ENCODE assay signal across 13 cellular contexts in genomic region chr6:53313784-53314382, GRCh38. TPM values are rescaled to one million over a fixed set of nuclear protein-coding genes. Genes with fewer than 3 reads are reported as not detected.
DNase-seq lines count a peak whose midpoint lies in the region; ATAC-seq, FAIRE-seq and TF ChIP-seq lines count a peak whose summit lies in the region.
"Had no signal": no experiment of that assay in that cellular context is flagged by ENCODE, and none has a peak within 500 bp of the region (broad histone marks: within the 10 kb centered on the region; RNA-seq: fewer than 3 reads in every experiment).

No MANE protein-coding gene starts in this region.

- no peaks in the 10 kb centered on the region for H3K27me3 ChIP-seq in mammary epithelial cell (ENCODE audit: insufficient read depth, low read length)
- H3K27me3 ChIP-seq in testis, result no peaks in the 10 kb centered on the region
- H3K27me3 ChIP-seq: BE2C, right lobe of liver, SJCRH30 had no signal

- H3K36me3 ChIP-seq in mammary epithelial cell (ENCODE audit: insufficient read depth, low read length), result no peaks in the 10 kb centered on the region
- no peaks in the 10 kb centered on the region for H3K36me3 ChIP-seq in testis (ENCODE audit: low read depth, missing control alignments)
- H3K36me3 ChIP-seq: BE2C, right lobe of liver, SJCRH30 had no signal

- no peak overlapping the region for H3K9ac ChIP-seq in mammary epithelial cell (ENCODE audit: insufficient read depth, low read length)

- H3K27me3 Mint-ChIP-seq in MCF 10A (ENCODE audit: insufficient read depth, unreplicated experiment), result no peaks in the 10 kb centered on the region
- no peaks in the 10 kb centered on the region for H3K27me3 Mint-ChIP-seq in T-helper 2 cell treated with Interferon-gamma antibody and Interleukin-4, amounts not matched to agents 5 μg/mL and 100 μg/mL, for 36 hours (ENCODE audit: low read depth)

- in situ Hi-C loops in mammary epithelial cell (cut with MboI; ENCODE audit: low sequenced_read_pairs in 2 of 2), result no loop called here

- TF ChIP-seq POLR2A in testis (IDR thresholded peaks at IDR 0.05), result no peak

- intact Hi-C loops in MCF 10A (cut with micrococcal nuclease) (no loop called here), mammary epithelial cell (cut with micrococcal nuclease) (no loop called here), testis (cut with DNase I; ENCODE audit: low total_unique reads) (no loop called here)

- H3K9me3 Mint-ChIP-seq in MCF 10A (ENCODE audit: unreplicated experiment), result no peaks in the 10 kb centered on the region
- no peaks in the 10 kb centered on the region for H3K9me3 Mint-ChIP-seq in T-helper 2 cell treated with Interferon-gamma antibody and Interleukin-4, amounts not matched to agents 5 μg/mL and 100 μg/mL, for 36 hours

- CTCF ChIA-PET in MCF 10A (lab: Yijun Ruan, JAX), result interaction anchor here (1.1 to 1.4 kb wide), 2 partner anchors 14 to 170 kb away, joined by 3 to 6 read pairs; no protein-coding TSS in a partner anchor
- CTCF ChIA-PET in mammary epithelial cell (lab: Charles Lee; ENCODE audit: low non-redundant PET), result no interaction called here

- H3K36me3 Mint-ChIP-seq in MCF 10A (ENCODE audit: insufficient read depth, unreplicated experiment), result peaks cover 6% of the 10 kb centered on the region
- peaks cover 9% of the 10 kb centered on the region for H3K36me3 Mint-ChIP-seq in T-helper 2 cell treated with Interferon-gamma antibody and Interleukin-4, amounts not matched to agents 5 μg/mL and 100 μg/mL, for 36 hours (ENCODE audit: low read depth)

- H3K27ac Mint-ChIP-seq in MCF 10A (ENCODE audit: low read depth, unreplicated experiment), result peak overlapping the region; percentile 51
- H3K27ac Mint-ChIP-seq in T-helper 2 cell treated with Interferon-gamma antibody and Interleukin-4, amounts not matched to agents 5 μg/mL and 100 μg/mL, for 36 hours, result peak overlapping the region; percentile 6

- no TSS peak for BruUV-seq in MCF 10A (replicated peaks; lab: Mats Ljungman, UMichigan)
- no TSS peak for BruUV-seq in mammary epithelial cell (replicated peaks; lab: Mats Ljungman, UMichigan)

- H3K4me2 ChIP-seq in mammary epithelial cell (ENCODE audit: insufficient read depth, low read depth, low read length), result no peak overlapping the region

- H3K79me2 ChIP-seq in mammary epithelial cell (ENCODE audit: insufficient read depth, low read length), result peaks cover 95% of the 10 kb centered on the region

- FAIRE-seq in HTR-8/SVneo (lab: Jason Lieb, UNC), result no peak

- DNase-seq in MCF 10A (ENCODE audit: unreplicated experiment) (peak; percentile 67), mammary epithelial cell (no peak), fibroblast of villous mesenchyme (ENCODE audit: low read depth) (peak; percentile 82), testis (peak; percentile 75), HTR-8/SVneo (ENCODE audit: insufficient read length, low spot score) (no peak), amniotic stem cell (lab: John Stamatoyannopoulos, UW) (no peak)
- DNase-seq in T-helper 2 cell treated with Interferon-gamma antibody and Interleukin-4, amounts not matched to agents 5 μg/mL and 100 μg/mL, for 36 hours (ENCODE audit: low spot score), result no peak
- DNase-seq: BE2C; central memory CD4-positive, alpha-beta T cell; NCI-H2171 treated with DMSO at 0.1 percent for 48 hours; right lobe of liver; SJCRH30 had no signal

- no peak overlapping the region for H3K4me3 Mint-ChIP-seq in MCF 10A (ENCODE audit: unreplicated experiment)
- H3K4me3 Mint-ChIP-seq in T-helper 2 cell treated with Interferon-gamma antibody and Interleukin-4, amounts not matched to agents 5 μg/mL and 100 μg/mL, for 36 hours, result peak overlapping the region; percentile 8

- H4K20me1 ChIP-seq in mammary epithelial cell (ENCODE audit: insufficient read depth, low read length), result no peaks in the 10 kb centered on the region

- WGBS in mammary epithelial cell (ENCODE audit: low coverage, missing lambda C conversion rate), result 47% methylated on average over 4 of the region's 4 CpGs
- 49 to 58% methylated on average over 4 of the region's 4 CpGs for WGBS in testis, 2 donors

- dilution Hi-C loops in mammary epithelial cell (cut with HindIII; ENCODE audit: low sequenced_read_pairs), result no loop called here

- H3K4me3 ChIP-seq in mammary epithelial cell (replicated peaks in 1 of 3; ENCODE audit: insufficient read depth in 1 of 3, low read depth in 2 of 3, low read length in 3 of 3) (no peak overlapping the region), fibroblast of villous mesenchyme (ENCODE audit: low read depth, low read length) (no peak overlapping the region), testis (no peak overlapping the region)
- H3K4me3 ChIP-seq: right lobe of liver, SJCRH30 had no signal

- TF ChIP-seq CTCF in MCF 10A (IDR thresholded peaks at IDR 0.05; ENCODE audit: unreplicated experiment) (no peak), mammary epithelial cell (conservative IDR thresholded peaks at IDR 0.05 in 1 of 2, IDR thresholded peaks at IDR 0.05 in 1 of 2; ENCODE audit: extremely low read depth in 1 of 2, insufficient read depth in 1 of 2, low read depth in 1 of 2, low read length in 2 of 2) (no peak), fibroblast of villous mesenchyme (IDR thresholded peaks at IDR 0.05; ENCODE audit: insufficient read depth, low read depth, low read length) (no peak), testis (IDR thresholded peaks at IDR 0.05) (no peak)

- H2AFZ ChIP-seq in mammary epithelial cell (ENCODE audit: low read depth, low read length), result no peak overlapping the region

- H3K4me1 ChIP-seq in mammary epithelial cell (ENCODE audit: insufficient read depth, low read length) (peaks cover 28% of the 10 kb centered on the region), testis (peaks cover 28% of the 10 kb centered on the region)

- H3K9me3 ChIP-seq in mammary epithelial cell (replicated peaks; ENCODE audit: insufficient read depth, low read length) (no peaks in the 10 kb centered on the region), testis (no peaks in the 10 kb centered on the region)
- H3K9me3 ChIP-seq: BE2C, right lobe of liver, SJCRH30 had no signal

- POLR2A ChIA-PET in MCF 10A (lab: Yijun Ruan, JAX), result interaction anchor here (0.7 to 1.0 kb wide), 4 partner anchors 10 to 719 kb away, joined by 3 to 4 read pairs (median 4); no protein-coding TSS in a partner anchor

- peaks cover 30% of the 10 kb centered on the region for H3K4me1 Mint-ChIP-seq in MCF 10A (ENCODE audit: insufficient read depth, unreplicated experiment)
- peaks cover 71% of the 10 kb centered on the region for H3K4me1 Mint-ChIP-seq in T-helper 2 cell treated with Interferon-gamma antibody and Interleukin-4, amounts not matched to agents 5 μg/mL and 100 μg/mL, for 36 hours (ENCODE audit: low read depth)

- no peak for ATAC-seq in HG02981 (IDR thresholded peaks at IDR 0.05; ENCODE audit: unreplicated experiment)

- no peak overlapping the region for H3K27ac ChIP-seq in mammary epithelial cell (ENCODE audit: insufficient read depth, low read depth, low read length)
- peak overlapping the region; percentile 16 to 43 for H3K27ac ChIP-seq in testis
- H3K27ac ChIP-seq: right lobe of liver, SJCRH30 had no signal

RNA-seq across cellular contexts. Expression of gene ELOVL5, which starts 34.9 kb away (rescaled TPM):
- total RNA-seq in MCF 10A (2022) (56.6 and 58.3 TPM in 2 replicates), mammary epithelial cell (10 to 100 TPM; 50.8 to 71.1 TPM), fibroblast of villous mesenchyme (78.0 and 118 TPM in 2 replicates), testis (100 to 1,000 TPM; 206 to 214 TPM)
- polyA plus RNA-seq in mammary epithelial cell (56.2 TPM), testis (ENCODE audit: insufficient read depth, low read depth, low replicate concordance) (190 TPM)
- 132 TPM for polyA minus RNA-seq in mammary epithelial cell

Comparison
In these comparisons a context has a peak if more than half of its experiments do, and no peak if none do; other contexts are left out.
1. DNase-seq: peak in MCF 10A (single experiment), fibroblast of villous mesenchyme (single experiment) and testis (single experiment); none in mammary epithelial cell (single experiment), T-helper 2 cell treated with Interferon-gamma antibody and Interleukin-4, amounts not matched to agents 5 μg/mL and 100 μg/mL, for 36 hours (single experiment), HTR-8/SVneo (single experiment) and amniotic stem cell (single experiment).